In the genomic region with DNA sequence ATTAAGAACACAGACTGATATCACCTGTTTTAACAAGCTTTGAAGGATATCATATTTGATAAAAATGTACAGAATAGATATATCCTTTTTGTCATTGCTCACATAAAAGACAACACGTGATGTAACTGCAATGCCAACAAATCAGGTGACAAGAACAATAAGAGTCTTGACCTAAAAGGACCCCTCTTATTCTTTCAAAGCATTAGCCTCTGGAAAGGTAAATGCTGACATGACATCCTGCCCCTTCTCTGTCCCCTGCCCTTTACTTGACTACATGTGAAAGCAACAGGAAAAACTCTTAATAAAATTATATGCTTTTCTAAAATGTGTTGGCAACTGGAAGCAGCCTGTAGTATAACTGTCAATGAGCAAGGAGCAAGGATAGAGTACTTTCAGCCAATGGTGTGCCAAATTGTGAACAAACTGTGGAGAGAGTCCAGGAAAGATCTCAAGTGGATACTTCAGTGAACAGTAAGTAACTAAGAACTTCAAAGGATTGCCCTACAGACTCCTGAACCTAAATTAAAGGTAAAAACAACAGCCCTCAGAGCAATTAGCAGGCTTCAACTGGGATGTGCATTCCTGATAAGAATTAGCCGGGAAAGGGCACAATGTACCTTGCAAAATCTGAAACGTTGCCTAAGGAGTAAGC, we compare ENCODE assay signal across 3 cellular contexts.
TF ChIP-seq lines count a peak whose summit lies in the region.

No MANE protein-coding gene starts in this region.

TF ChIP-seq in WTC11, 78 proteins besides CTCF, POLR2A, EP300 and RAD21 (continues in another document):
- no peak for TF ChIP-seq FOXP4 (CRISPR knock-in tag; IDR thresholded peaks at IDR 0.05)
- TF ChIP-seq NFYB (CRISPR knock-in tag; conservative IDR thresholded peaks at IDR 0.05; ENCODE audit: low read depth): no peak
- TF ChIP-seq PRRX2 (CRISPR knock-in tag; IDR thresholded peaks at IDR 0.05): no peak
- no peak for TF ChIP-seq SMAD3 (CRISPR knock-in tag; IDR thresholded peaks at IDR 0.05; ENCODE audit: borderline replicate concordance)
- TF ChIP-seq AFF4 (CRISPR knock-in tag; IDR thresholded peaks at IDR 0.05; ENCODE audit: borderline replicate concordance): no peak
- TF ChIP-seq USF1 (CRISPR knock-in tag; IDR thresholded peaks at IDR 0.05): no peak

TF ChIP-seq in liver, 16 proteins besides CTCF, POLR2A, EP300 and RAD21:
- no peak for TF ChIP-seq HNF4G (IDR thresholded peaks at IDR 0.05)
- TF ChIP-seq HNF4A (conservative IDR thresholded peaks at IDR 0.05): peak in 1 of 2 donors; percentile 22

TF ChIP-seq in GM12891, 5 proteins besides CTCF, POLR2A, EP300 and RAD21:
- no peak for TF ChIP-seq SPI1 (IDR thresholded peaks at IDR 0.05; ENCODE audit: low read depth, low read length)
- TF ChIP-seq POU2F2 (IDR thresholded peaks at IDR 0.05; ENCODE audit: low read depth, low read length): no peak
- TF ChIP-seq TAF1 (IDR thresholded peaks at IDR 0.05; ENCODE audit: low read depth, low read length): no peak
- TF ChIP-seq PAX5 (IDR thresholded peaks at IDR 0.05; ENCODE audit: insufficient read depth, low read length, severe bottlenecking): no peak
